13 cellular contexts compared by ENCODE assay signal in genomic region chr2:41930807-41931566, GRCh38.
A peak's percentile ranks its signal among the peaks of the same experiment; 100 is the strongest.
DNase-seq lines count a peak whose midpoint lies in the region; ATAC-seq, FAIRE-seq and TF ChIP-seq lines count a peak whose summit lies in the region.
"Had no signal": no experiment of that assay in that cellular context is flagged by ENCODE, and none has a peak within 500 bp of the region (broad histone marks: within the 10 kb centered on the region; RNA-seq: fewer than 3 reads in every experiment).

No MANE protein-coding gene starts in this region.

- WGBS in A549 (ENCODE audit: missing lambda C conversion rate), result 41% methylated on average over 16 of the region's 16 CpGs

- peak; percentile 92 to 99; a peak in 4 of 5 replicates for TF ChIP-seq EP300 in A549 (IDR thresholded peaks at IDR 0.05)

- no peak overlapping the region for H3K9ac ChIP-seq in kidney (ENCODE audit: low read length in 2 of 2)

- peak overlapping the region; percentile 74 to 91 for H3K27ac ChIP-seq in A549
- peak overlapping the region in 1 of 2 donors; percentile 34 for H3K27ac ChIP-seq in kidney (ENCODE audit: low read depth in 2 of 2, low read length in 2 of 2)

- H3K36me3 ChIP-seq in kidney (ENCODE audit: control insufficient read depth in 1 of 2, insufficient read depth in 2 of 2, low read length in 2 of 2), result no peaks in the 10 kb centered on the region
- H3K36me3 ChIP-seq: SJSA1 had no signal

- FAIRE-seq in A549 (lab: Jason Lieb, UNC) (no peak), kidney (lab: Jason Lieb, UNC) (no peak)
- FAIRE-seq: endometrium had no signal

- peak overlapping the region; percentile 51 for H3K4me2 ChIP-seq in A549

- intact Hi-C loops in kidney (cut with DNase I), result no loop called here

- CTCF ChIA-PET in A549 (lab: Yijun Ruan, JAX), result interaction anchor here (0.8 to 11.0 kb wide), 9 partner anchors 12 to 156 kb away, joined by 3 to 87 read pairs (median 4); no protein-coding TSS in a partner anchor

- TF ChIP-seq POLR2A in A549 (IDR thresholded peaks at IDR 0.05; ENCODE audit: low read length), result no peak

- POLR2A ChIA-PET in A549 (lab: Yijun Ruan, JAX), result interaction anchor here (1.2 to 1.5 kb wide), 2 partner anchors 35 to 117 kb away, joined by 5 to 8 read pairs; partner anchors contain the start of gene PKDCC

- TF ChIP-seq RAD21 in A549 (conservative IDR thresholded peaks at IDR 0.05 in 1 of 2, IDR thresholded peaks at IDR 0.05 in 1 of 2), result peak; percentile 39 to 66; a peak in 4 of 5 replicates

- H3K4me1 ChIP-seq in A549, result peaks cover 85% of the 10 kb centered on the region
- H3K4me1 ChIP-seq in kidney (ENCODE audit: control insufficient read depth in 1 of 2, insufficient read depth in 1 of 2, low read depth in 1 of 2, low read length in 2 of 2), result peaks cover 5 to 6% of the 10 kb centered on the region in 2 donors

- DNase-seq in A549 (ENCODE audit: low read depth in 1 of 2, low spot score in 1 of 2), result peak; percentile 76 to 95
- peak; percentile 85 for DNase-seq in M059J (ENCODE audit: low read depth)
- DNase-seq in kidney, result peak; percentile 77
- DNase-seq in NCI-H526 (lab: John Stamatoyannopoulos, UW), result no peak
- no peak for DNase-seq in SKM-1 treated with dmso at 0.1 percent for 144 hours (lab: John Stamatoyannopoulos, UW; ENCODE audit: unreplicated experiment)
- no peak for DNase-seq in epidermal melanocyte (ENCODE audit: insufficient read length, low spot score)
- DNase-seq in NK-92 (lab: John Stamatoyannopoulos, UW; ENCODE audit: unreplicated experiment), result no peak
- DNase-seq: activated CD4-positive, alpha-beta T cell treated with anti-CD3 and anti-CD28 coated beads, Interleukin-2, amount 50 U/mL, for 1 hour; activated naive CD8-positive, alpha-beta T cell treated with anti-CD3 and anti-CD28 coated beads, Interleukin-2, amount 10 ng/mL, durations not matched to agents 7 days and 5 days; NCI-H2107 had no signal

- no peaks in the 10 kb centered on the region for H3K9me3 ChIP-seq in A549
- no peaks in the 10 kb centered on the region for H3K9me3 ChIP-seq in kidney (ENCODE audit: control insufficient read depth in 1 of 2, low read length in 2 of 2)
- H3K9me3 ChIP-seq: SJSA1 had no signal

- ATAC-seq in A549 (peak; percentile 45 to 64), GM21717 (IDR thresholded peaks at IDR 0.05; ENCODE audit: unreplicated experiment) (peak; percentile 63)

- H3K4me3 ChIP-seq in A549, result no peak overlapping the region
- H3K4me3 ChIP-seq in kidney (ENCODE audit: low read length in 2 of 2), result no peak overlapping the region

- TF ChIP-seq CTCF in A549 (IDR thresholded peaks at IDR 0.05), result no peak
- TF ChIP-seq CTCF in kidney (IDR thresholded peaks at IDR 0.05; ENCODE audit: borderline replicate concordance, extremely low read depth, insufficient read depth), result no peak

TF ChIP-seq in A549, 52 proteins besides CTCF, POLR2A, EP300 and RAD21:
- TF ChIP-seq NPAS2 (CRISPR knock-in tag; IDR thresholded peaks at IDR 0.05; ENCODE audit: borderline replicate concordance), result no peak
- TF ChIP-seq SMC3 (IDR thresholded peaks at IDR 0.05), result peak; percentile 68
- no peak for TF ChIP-seq KDM5A (IDR thresholded peaks at IDR 0.05)
- TF ChIP-seq JUNB (IDR thresholded peaks at IDR 0.05), result peak; percentile 97
- TF ChIP-seq GATA3 (IDR thresholded peaks at IDR 0.05; ENCODE audit: borderline replicate concordance), result peak; percentile 96
- TF ChIP-seq HES2 (IDR thresholded peaks at IDR 0.05), result peak; percentile 55; the same call in 1 of the 2 replicates
- no peak for TF ChIP-seq NR3C1 (IDR thresholded peaks at IDR 0.05)
- no peak for TF ChIP-seq CBX2 (IDR thresholded peaks at IDR 0.05; ENCODE audit: borderline replicate concordance, low read depth)
- TF ChIP-seq USF2 (IDR thresholded peaks at IDR 0.05), result no peak
- no peak for TF ChIP-seq ZC3H11A (IDR thresholded peaks at IDR 0.05)
- TF ChIP-seq ZSCAN20 (CRISPR knock-in tag; IDR thresholded peaks at IDR 0.05), result no peak
- peak; percentile 90 for TF ChIP-seq RARB (CRISPR knock-in tag; IDR thresholded peaks at IDR 0.05)
- TF ChIP-seq NFE2L2 (conservative IDR thresholded peaks at IDR 0.05; ENCODE audit: low read length), result no peak
- peak; percentile 83 for TF ChIP-seq PBX3 (IDR thresholded peaks at IDR 0.05)
- no peak for TF ChIP-seq MAZ (IDR thresholded peaks at IDR 0.05; ENCODE audit: borderline replicate concordance, low read depth, low read length)
- TF ChIP-seq HOXA7 (CRISPR knock-in tag; IDR thresholded peaks at IDR 0.05), result peak; percentile 21; the same call in 1 of the 2 replicates
- peak; percentile 83 for TF ChIP-seq MAX (IDR thresholded peaks at IDR 0.05)
- TF ChIP-seq TP53 (CRISPR knock-in tag; IDR thresholded peaks at IDR 0.05), result no peak
- TF ChIP-seq ZFP36 (IDR thresholded peaks at IDR 0.05; ENCODE audit: borderline replicate concordance, partially characterized antibody), result no peak
- TF ChIP-seq JUN (IDR thresholded peaks at IDR 0.05), result peak; percentile 92 to 99
- TF ChIP-seq ESRRA (IDR thresholded peaks at IDR 0.05; ENCODE audit: borderline replicate concordance, low read length), result no peak
- peak; percentile 82 to 91 for TF ChIP-seq CEBPB (IDR thresholded peaks at IDR 0.05)
- peak; percentile 45; the same call in 1 of the 2 replicates for TF ChIP-seq HOXB13 (CRISPR knock-in tag; IDR thresholded peaks at IDR 0.05; ENCODE audit: low read depth)
- peak; percentile 93 for TF ChIP-seq FOSL2 (IDR thresholded peaks at IDR 0.05)
- peak; percentile 88 for TF ChIP-seq FOSL2 (CRISPR knock-in tag; IDR thresholded peaks at IDR 0.05)
- TF ChIP-seq REST (IDR thresholded peaks at IDR 0.05), result no peak
- TF ChIP-seq KDM1A (IDR thresholded peaks at IDR 0.05; ENCODE audit: low read depth), result no peak
- TF ChIP-seq BHLHE40 (IDR thresholded peaks at IDR 0.05; ENCODE audit: low read depth, low read length), result no peak
- no peak for TF ChIP-seq MYC (IDR thresholded peaks at IDR 0.05; ENCODE audit: borderline replicate concordance, low read length)
- TF ChIP-seq BCL3 (IDR thresholded peaks at IDR 0.05), result peak; percentile 95; the same call in 2 of the 3 replicates

Comparison
In these comparisons a context has a peak if more than half of its experiments do, and no peak if none do; other contexts are left out.
1. DNase-seq: peak in A549 (2 of 2), M059J (single experiment) and kidney (single experiment); none in NCI-H526 (0 of 2), SKM-1 treated with dmso at 0.1 percent for 144 hours (single experiment), epidermal melanocyte (single experiment) and NK-92 (single experiment).